In the genomic region with DNA sequence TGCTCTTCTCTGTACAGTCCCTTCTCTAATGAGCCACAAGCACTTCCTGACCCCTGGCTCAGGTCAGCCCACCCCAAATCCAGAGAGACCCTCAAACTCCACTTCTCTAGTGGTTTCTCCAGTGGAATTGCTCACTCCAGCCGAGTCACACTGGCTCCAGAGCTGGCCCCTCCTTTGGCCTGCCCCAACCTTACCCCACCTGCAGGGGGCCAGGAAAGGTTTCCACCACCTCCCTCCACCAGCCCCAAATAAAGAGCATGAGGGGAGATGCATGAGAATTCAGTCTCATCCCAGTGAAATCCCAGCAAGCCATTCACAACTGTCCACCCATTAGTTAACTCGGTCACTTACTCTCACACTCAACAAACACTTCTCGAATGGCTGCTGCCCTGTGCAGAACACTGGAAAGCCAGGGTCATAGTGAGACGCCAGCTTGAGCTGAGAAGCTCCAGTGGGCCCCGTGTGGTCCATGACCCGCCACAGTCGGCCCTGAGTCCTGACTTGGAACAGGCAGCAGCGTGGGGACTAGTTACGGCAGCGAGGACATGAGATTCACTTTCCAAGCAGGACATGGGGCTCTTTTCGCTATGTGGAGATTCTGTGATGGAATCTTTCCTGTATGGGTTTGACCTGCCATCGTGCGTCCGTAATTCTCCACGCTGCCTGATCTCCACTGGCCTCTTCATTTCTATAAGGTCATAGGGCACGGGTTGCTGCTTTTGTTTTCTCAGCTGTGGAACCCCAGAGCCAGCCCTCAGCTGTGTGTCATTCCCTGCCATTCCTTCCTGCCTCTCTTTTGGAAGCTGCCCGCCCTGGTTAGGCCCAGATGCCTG, we compare ENCODE assay signal across 1 cellular context.
TF ChIP-seq lines count a peak whose summit lies in the region.

No MANE protein-coding gene starts in this region.

TF ChIP-seq in WTC11, 78 proteins besides CTCF, POLR2A, EP300 and RAD21 (continued from another document):
- TF ChIP-seq, protein P1, sequence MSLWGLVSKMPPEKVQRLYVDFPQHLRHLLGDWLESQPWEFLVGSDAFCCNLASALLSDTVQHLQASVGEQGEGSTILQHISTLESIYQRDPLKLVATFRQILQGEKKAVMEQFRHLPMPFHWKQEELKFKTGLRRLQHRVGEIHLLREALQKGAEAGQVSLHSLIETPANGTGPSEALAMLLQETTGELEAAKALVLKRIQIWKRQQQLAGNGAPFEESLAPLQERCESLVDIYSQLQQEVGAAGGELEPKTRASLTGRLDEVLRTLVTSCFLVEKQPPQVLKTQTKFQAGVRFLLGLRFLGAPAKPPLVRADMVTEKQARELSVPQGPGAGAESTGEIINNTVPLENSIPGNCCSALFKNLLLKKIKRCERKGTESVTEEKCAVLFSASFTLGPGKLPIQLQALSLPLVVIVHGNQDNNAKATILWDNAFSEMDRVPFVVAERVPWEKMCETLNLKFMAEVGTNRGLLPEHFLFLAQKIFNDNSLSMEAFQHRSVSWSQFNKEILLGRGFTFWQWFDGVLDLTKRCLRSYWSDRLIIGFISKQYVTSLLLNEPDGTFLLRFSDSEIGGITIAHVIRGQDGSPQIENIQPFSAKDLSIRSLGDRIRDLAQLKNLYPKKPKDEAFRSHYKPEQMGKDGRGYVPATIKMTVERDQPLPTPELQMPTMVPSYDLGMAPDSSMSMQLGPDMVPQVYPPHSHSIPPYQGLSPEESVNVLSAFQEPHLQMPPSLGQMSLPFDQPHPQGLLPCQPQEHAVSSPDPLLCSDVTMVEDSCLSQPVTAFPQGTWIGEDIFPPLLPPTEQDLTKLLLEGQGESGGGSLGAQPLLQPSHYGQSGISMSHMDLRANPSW (CRISPR knock-in tag; conservative IDR thresholded peaks at IDR 0.05; ENCODE audit: low read depth) = no peak
- TF ChIP-seq, protein P2, sequence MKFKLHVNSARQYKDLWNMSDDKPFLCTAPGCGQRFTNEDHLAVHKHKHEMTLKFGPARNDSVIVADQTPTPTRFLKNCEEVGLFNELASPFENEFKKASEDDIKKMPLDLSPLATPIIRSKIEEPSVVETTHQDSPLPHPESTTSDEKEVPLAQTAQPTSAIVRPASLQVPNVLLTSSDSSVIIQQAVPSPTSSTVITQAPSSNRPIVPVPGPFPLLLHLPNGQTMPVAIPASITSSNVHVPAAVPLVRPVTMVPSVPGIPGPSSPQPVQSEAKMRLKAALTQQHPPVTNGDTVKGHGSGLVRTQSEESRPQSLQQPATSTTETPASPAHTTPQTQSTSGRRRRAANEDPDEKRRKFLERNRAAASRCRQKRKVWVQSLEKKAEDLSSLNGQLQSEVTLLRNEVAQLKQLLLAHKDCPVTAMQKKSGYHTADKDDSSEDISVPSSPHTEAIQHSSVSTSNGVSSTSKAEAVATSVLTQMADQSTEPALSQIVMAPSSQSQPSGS (CRISPR knock-in tag; IDR thresholded peaks at IDR 0.05; ENCODE audit: borderline replicate concordance, low read depth) = no peak
- no peak for TF ChIP-seq ZNF121 (CRISPR knock-in tag; IDR thresholded peaks at IDR 0.05)
- TF ChIP-seq MXD4 (CRISPR knock-in tag; IDR thresholded peaks at IDR 0.05; ENCODE audit: borderline replicate concordance) = no peak
- no peak for TF ChIP-seq TEAD1 (CRISPR knock-in tag; IDR thresholded peaks at IDR 0.05)
TF ChIP-seq in WTC11: peak in this region for 0.
